39 cellular contexts compared by ENCODE assay signal in genomic region chr4:4233610-4234009, GRCh38. TPM values are rescaled to one million over a fixed set of nuclear protein-coding genes. Genes with fewer than 3 reads are reported as not detected.
"Had no signal": no experiment of that assay in that cellular context is flagged by ENCODE, and none has a peak within 500 bp of the region (broad histone marks: within the 10 kb centered on the region; RNA-seq: fewer than 3 reads in every experiment).

No MANE protein-coding gene starts in this region.

- DNase-seq: Karpas-422, Kasumi-1, MG63, MM.1S, MV-4-11, NCI-H1048, NCI-H1092, NCI-H1092 treated with DMSO at 0.1 percent for 48 hours, NCI-H1105, NCI-H1105 treated with DMSO at 0.1 percent for 48 hours, NCI-H1417, NCI-H1417 treated with DMSO at 0.1 percent for 48 hours, NCI-H1436, NCI-H1436 treated with DMSO at 0.1 percent for 48 hours, NCI-H146, NCI-H1694, NCI-H1694 treated with DMSO at 0.1 percent for 48 hours, NCI-H187, NCI-H187 treated with DMSO at 0.1 percent for 48 hours, NCI-H1930, NCI-H2029, NCI-H2029 treated with DMSO at 0.1 percent for 48 hours, NCI-H2081, NCI-H2081 treated with DMSO at 0.1 percent for 48 hours, NCI-H2107, NCI-H2171, NCI-H2171 treated with DMSO at 0.1 percent for 48 hours, NCI-H2227 treated with DMSO at 0.1 percent for 48 hours, NCI-H226, NCI-H345, NCI-H446, NCI-H446 treated with DMSO at 0.1 percent for 48 hours, NCI-H510A, NCI-H510A treated with DMSO at 0.1 percent for 48 hours, NCI-H524 had no signal

- H3K9me3 ChIP-seq: MG63 had no signal

- H3K4me3 ChIP-seq: MG63 had no signal

- H3K36me3 ChIP-seq: MG63 had no signal

- H3K27me3 ChIP-seq: MG63 had no signal

RNA-seq across cellular contexts. Expression of gene OTOP1, which starts 6.9 kb away (rescaled TPM):
- total RNA-seq: LHCN-M2, M059J, MCF 10A, NCI-H460 had no signal
